In the genomic region with DNA sequence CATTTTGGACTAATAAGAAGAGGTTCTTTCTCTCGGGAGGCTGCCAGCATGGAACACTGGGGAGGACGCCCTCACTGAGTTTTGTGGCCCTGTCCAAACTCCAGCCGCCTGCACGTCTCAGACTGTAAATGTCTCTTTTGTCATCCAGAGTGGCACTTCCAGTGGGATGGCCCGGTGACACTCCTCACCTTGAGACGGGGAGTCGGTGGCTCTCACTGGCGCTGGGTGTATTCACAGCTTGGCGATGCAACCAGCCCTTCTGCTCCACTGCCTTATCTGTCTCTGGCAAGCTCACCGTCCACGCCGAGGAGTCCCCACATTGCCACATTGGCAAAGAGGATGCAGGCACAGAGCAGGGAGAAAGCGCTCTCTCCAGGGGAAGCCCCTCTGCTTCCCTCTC, we compare ENCODE assay signal across 1 cellular context.
TF ChIP-seq lines count a peak whose summit lies in the region.

No MANE protein-coding gene starts in this region.

TF ChIP-seq in GM23338, 12 proteins besides CTCF, POLR2A, EP300 and RAD21:
- TF ChIP-seq ZNF114 (CRISPR knock-in tag; IDR thresholded peaks at IDR 0.05) (no peak), STAT1 (IDR thresholded peaks at IDR 0.05; ENCODE audit: unreplicated experiment) (no peak), EZH2 (IDR thresholded peaks at IDR 0.05; ENCODE audit: low read depth, unreplicated experiment) (no peak), CREB1 (CRISPR knock-in tag; IDR thresholded peaks at IDR 0.05; ENCODE audit: low read depth) (no peak), NANOG (IDR thresholded peaks at IDR 0.05; ENCODE audit: borderline replicate concordance) (no peak)
